In the genomic region with DNA sequence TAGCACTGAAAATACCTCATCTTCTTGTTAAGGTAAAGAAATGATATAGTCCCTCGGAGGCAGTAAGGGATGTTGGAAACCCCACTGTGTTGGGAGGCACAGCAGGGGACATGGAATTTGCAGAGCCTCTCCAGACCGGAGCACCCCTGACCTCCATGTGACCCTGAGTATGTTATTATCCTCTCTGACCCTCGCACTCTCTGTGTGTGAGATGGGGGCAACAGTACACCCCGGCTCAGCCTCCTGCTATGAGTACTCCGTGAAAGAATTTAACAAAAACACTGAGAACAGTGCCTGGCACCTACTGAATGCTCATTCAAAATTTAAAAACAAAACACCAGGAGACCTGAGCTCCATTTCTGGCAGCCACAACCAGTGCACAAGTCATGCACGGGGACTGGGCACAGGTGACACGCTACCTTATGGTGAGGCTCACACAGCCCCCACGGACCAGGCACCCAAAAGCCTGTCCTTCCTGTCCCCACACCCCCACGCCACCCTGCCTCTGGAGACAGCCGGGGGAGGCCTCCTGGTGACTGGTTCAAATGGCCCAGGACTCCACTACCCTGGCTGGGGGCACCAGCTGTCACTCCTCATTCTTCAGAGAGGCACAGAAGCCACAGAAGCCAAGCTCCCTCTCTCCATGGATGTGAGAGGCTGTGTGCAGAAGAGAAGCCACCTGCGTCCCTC, we compare ENCODE assay signal across 18 cellular contexts. TPM values are rescaled to one million over a fixed set of nuclear protein-coding genes. Genes with fewer than 3 reads are reported as not detected.
DNase-seq lines count a peak whose midpoint lies in the region; FAIRE-seq and TF ChIP-seq lines count a peak whose summit lies in the region.
"Had no signal": no experiment of that assay in that cellular context is flagged by ENCODE, and none has a peak within 500 bp of the region (broad histone marks: within the 10 kb centered on the region; RNA-seq: fewer than 3 reads in every experiment).

No MANE protein-coding gene starts in this region.

- POLR2A ChIA-PET in CD4-positive, alpha-beta memory T cell (lab: Charles Lee; ENCODE audit: partially characterized antibody), result no interaction called here

- H3K9ac ChIP-seq in neuronal stem cell (ENCODE audit: low read depth, low read length, poor library complexity), result no peak overlapping the region
- H3K9ac ChIP-seq: BLaER1 had no signal

- peaks cover 0 to 60% of the 10 kb centered on the region in 2 donors for H3K36me3 ChIP-seq in neuronal stem cell (replicated peaks in 1 of 2; ENCODE audit: control insufficient read depth in 2 of 2, insufficient read depth in 2 of 2, low read length in 2 of 2)
- no peaks in the 10 kb centered on the region for H3K36me3 ChIP-seq in CD4-positive, alpha-beta memory T cell (ENCODE audit: insufficient read depth, low read length)
- H3K36me3 ChIP-seq: pancreas, transverse colon had no signal

- H2AK5ac ChIP-seq in neuronal stem cell (ENCODE audit: low read depth, low read length), result peak overlapping the region; percentile 28

- H3K14ac ChIP-seq in neuronal stem cell (ENCODE audit: low read length), result peak overlapping the region; percentile 63

- peak; percentile 79 for DNase-seq in H54 (ENCODE audit: insufficient read length, low spot score)
- DNase-seq in NCI-H187 treated with DMSO at 0.1 percent for 48 hours (lab: John Stamatoyannopoulos, UW), result peak; percentile 38
- peak; percentile 96 for DNase-seq in choroid plexus epithelial cell (ENCODE audit: low read depth)
- no peak for DNase-seq in neuronal stem cell (ENCODE audit: low spot score)
- no peak for DNase-seq in activated naive CD4-positive, alpha-beta T cell treated with anti-CD3 and anti-CD28 coated beads for 36 hours
- no peak for DNase-seq in AML-193 (lab: John Stamatoyannopoulos, UW)
- no peak for DNase-seq in AG20443 (ENCODE audit: low spot score)
- DNase-seq in CD4-positive, alpha-beta memory T cell, result no peak
- DNase-seq: activated CD4-positive, CD25-positive, alpha-beta regulatory T cell treated with anti-CD3 and anti-CD28 coated beads, Interleukin-2, amount 50 U/mL, for 72 hours; body of pancreas; head of caudate nucleus; mucosa of descending colon; NCI-H2081 treated with DMSO at 0.1 percent for 48 hours; pancreas; transverse colon had no signal

- no peak overlapping the region for H3K4me3 Mint-ChIP-seq in activated naive CD4-positive, alpha-beta T cell treated with anti-CD3 and anti-CD28 coated beads for 36 hours
- no peak overlapping the region for H3K4me3 Mint-ChIP-seq in CD4-positive, alpha-beta memory T cell
- H3K4me3 Mint-ChIP-seq: stimulated activated memory B cell treated with anti-CD40 and anti-IgM and Interleukin-4, amounts not matched to agents 10 μg/mL and 1 μg/mL and 100 μg/mL, for 72 hours had no signal

- H3K36me3 Mint-ChIP-seq in activated naive CD4-positive, alpha-beta T cell treated with anti-CD3 and anti-CD28 coated beads for 36 hours (ENCODE audit: low read depth), result no peaks in the 10 kb centered on the region
- no peaks in the 10 kb centered on the region for H3K36me3 Mint-ChIP-seq in CD4-positive, alpha-beta memory T cell
- H3K36me3 Mint-ChIP-seq: stimulated activated memory B cell treated with anti-CD40 and anti-IgM and Interleukin-4, amounts not matched to agents 10 μg/mL and 1 μg/mL and 100 μg/mL, for 72 hours had no signal

- H3K27me3 ChIP-seq in neuronal stem cell (ENCODE audit: control insufficient read depth in 3 of 3, insufficient read depth in 3 of 3, low read depth in 1 of 3, low read length in 3 of 3), result no peaks in the 10 kb centered on the region
- H3K27me3 ChIP-seq in CD4-positive, alpha-beta memory T cell (ENCODE audit: insufficient read depth, low read length), result no peaks in the 10 kb centered on the region
- H3K27me3 ChIP-seq: body of pancreas, pancreas had no signal

- intact Hi-C loops in activated naive CD4-positive, alpha-beta T cell treated with anti-CD3 and anti-CD28 coated beads for 36 hours (cut with micrococcal nuclease), result no loop called here
- intact Hi-C loops in CD4-positive, alpha-beta memory T cell (cut with micrococcal nuclease), result no loop called here

- H2BK5ac ChIP-seq in neuronal stem cell (ENCODE audit: low read length), result no peak overlapping the region

- H3K27ac ChIP-seq in neuronal stem cell (replicated peaks; ENCODE audit: low read length), result no peak overlapping the region
- H3K27ac ChIP-seq in CD4-positive, alpha-beta memory T cell (ENCODE audit: low read depth, low read length), result no peak overlapping the region
- H3K27ac ChIP-seq: BLaER1, body of pancreas, pancreas, skin epidermis, transverse colon had no signal

- H3K27ac Mint-ChIP-seq in activated naive CD4-positive, alpha-beta T cell treated with anti-CD3 and anti-CD28 coated beads for 36 hours, result no peak overlapping the region
- no peak overlapping the region for H3K27ac Mint-ChIP-seq in CD4-positive, alpha-beta memory T cell
- H3K27ac Mint-ChIP-seq: stimulated activated memory B cell treated with anti-CD40 and anti-IgM and Interleukin-4, amounts not matched to agents 10 μg/mL and 1 μg/mL and 100 μg/mL, for 72 hours had no signal

- no peak overlapping the region for H2BK15ac ChIP-seq in neuronal stem cell (ENCODE audit: low read length)

- no peak overlapping the region for H4K8ac ChIP-seq in neuronal stem cell (ENCODE audit: low read depth, low read length)

- no peak overlapping the region for H3K4me3 ChIP-seq in choroid plexus epithelial cell (ENCODE audit: low read depth, low read length)
- no peak overlapping the region for H3K4me3 ChIP-seq in neuronal stem cell (ENCODE audit: low read length in 2 of 2)
- no peak overlapping the region for H3K4me3 ChIP-seq in CD4-positive, alpha-beta memory T cell (ENCODE audit: low read length in 2 of 2)
- H3K4me3 ChIP-seq: BLaER1, body of pancreas, mucosa of descending colon, pancreas, skin epidermis, transverse colon had no signal

- peaks cover 4% of the 10 kb centered on the region for H3K27me3 Mint-ChIP-seq in activated naive CD4-positive, alpha-beta T cell treated with anti-CD3 and anti-CD28 coated beads for 36 hours (ENCODE audit: low read depth)
- peaks cover 0 to 5% of the 10 kb centered on the region in 2 donors for H3K27me3 Mint-ChIP-seq in CD4-positive, alpha-beta memory T cell

- peak overlapping the region; percentile 47 for H3K23ac ChIP-seq in neuronal stem cell (ENCODE audit: low read depth, low read length, poor library complexity)

- peaks cover 2% of the 10 kb centered on the region for H3K4me1 Mint-ChIP-seq in activated naive CD4-positive, alpha-beta T cell treated with anti-CD3 and anti-CD28 coated beads for 36 hours (ENCODE audit: low read depth)
- H3K4me1 Mint-ChIP-seq in CD4-positive, alpha-beta memory T cell, result peaks cover 0 to 5% (median 3%) of the 10 kb centered on the region in 4 donors

- peak overlapping the region; percentile 44 for H3K18ac ChIP-seq in neuronal stem cell (ENCODE audit: low read length)

- no peak overlapping the region for H2AFZ ChIP-seq in neuronal stem cell (ENCODE audit: low read length)

- H3K4me2 ChIP-seq in neuronal stem cell (ENCODE audit: insufficient read depth, low read length, poor library complexity, severe bottlenecking), result no peak overlapping the region
- H3K4me2 ChIP-seq: BLaER1 had no signal

- CTCF ChIA-PET in activated naive CD4-positive, alpha-beta T cell treated with anti-CD3 and anti-CD28 coated beads for 36 hours (lab: Charles Lee), result no interaction called here
- CTCF ChIA-PET in CD4-positive, alpha-beta memory T cell (lab: Charles Lee; ENCODE audit: partially characterized antibody), result no interaction called here

- H3K4ac ChIP-seq in neuronal stem cell (ENCODE audit: low read length), result no peak overlapping the region

- TF ChIP-seq CTCF in choroid plexus epithelial cell (conservative IDR thresholded peaks at IDR 0.05; ENCODE audit: low read depth, low read length), result no peak

- FAIRE-seq in H54 (lab: Jason Lieb, UNC), result no peak
- FAIRE-seq: pancreas had no signal

- peaks cover 8 to 11% of the 10 kb centered on the region in 2 donors for H3K4me1 ChIP-seq in neuronal stem cell (ENCODE audit: control insufficient read depth in 2 of 2, insufficient read depth in 1 of 2, low read depth in 1 of 2, low read length in 2 of 2)
- H3K4me1 ChIP-seq in CD4-positive, alpha-beta memory T cell (ENCODE audit: insufficient read depth, low read length), result no peaks in the 10 kb centered on the region
- H3K4me1 ChIP-seq: pancreas had no signal

- no peak for TF ChIP-seq POLR2A in H54 (IDR thresholded peaks at IDR 0.05; ENCODE audit: low read depth, low read length)

- no peaks in the 10 kb centered on the region for H3K9me3 Mint-ChIP-seq in activated naive CD4-positive, alpha-beta T cell treated with anti-CD3 and anti-CD28 coated beads for 36 hours
- no peaks in the 10 kb centered on the region for H3K9me3 Mint-ChIP-seq in CD4-positive, alpha-beta memory T cell

- H2BK12ac ChIP-seq in neuronal stem cell (ENCODE audit: low read length), result no peak overlapping the region

- H4K91ac ChIP-seq in neuronal stem cell (ENCODE audit: low read depth, low read length, poor library complexity), result no peak overlapping the region

- peaks cover 6% of the 10 kb centered on the region for H3K79me1 ChIP-seq in neuronal stem cell (ENCODE audit: low read depth, low read length)

- no CpG with 5 or more reads among the region's 11 CpGs for WGBS in neuronal stem cell (ENCODE audit: extremely low coverage in 2 of 2, insufficient read length in 2 of 2, insufficient replicate concordance in 1 of 2), 2 donors

- H3K9me3 ChIP-seq in neuronal stem cell (replicated peaks in 1 of 2; ENCODE audit: control insufficient read depth in 2 of 2, insufficient read depth in 1 of 2, low read depth in 1 of 2, low read length in 2 of 2), result peaks cover 0 to 2% of the 10 kb centered on the region in 2 donors
- H3K9me3 ChIP-seq in CD4-positive, alpha-beta memory T cell (ENCODE audit: control insufficient read depth in 1 of 2, low read length in 2 of 2), result no peaks in the 10 kb centered on the region
- H3K9me3 ChIP-seq: body of pancreas, mucosa of descending colon, pancreas, transverse colon had no signal

- H2BK120ac ChIP-seq in neuronal stem cell (ENCODE audit: low read depth, low read length), result no peak overlapping the region

RNA-seq across cellular contexts. Expression of gene NINL, which starts 6.1 kb away (rescaled TPM):
- polyA plus RNA-seq in neuronal stem cell (2013, experiment 1 of 2), result 16.6 TPM
- polyA plus RNA-seq in neuronal stem cell (2013, experiment 2 of 2), result 16.0 TPM
- total RNA-seq in activated naive CD4-positive, alpha-beta T cell treated with anti-CD3 and anti-CD28 coated beads for 36 hours, result 1 to 10 TPM; 2.6 to 2.9 TPM
- total RNA-seq in CD4-positive, alpha-beta memory T cell, result 1 to 10 TPM; 3.4 to 4.0 TPM
- polyA plus RNA-seq in CD4-positive, alpha-beta memory T cell, result under 1 TPM in 1 of 2 donors, not detected in 1; 0.36 TPM

RNA-seq across cellular contexts. Expression of gene NANP, which starts 44.6 kb away (rescaled TPM):
- 5.5 TPM for polyA plus RNA-seq in neuronal stem cell (2013, experiment 1 of 2)
- 5.6 TPM for polyA plus RNA-seq in neuronal stem cell (2013, experiment 2 of 2)
- 1 to 10 TPM; 6.4 to 6.9 TPM for total RNA-seq in activated naive CD4-positive, alpha-beta T cell treated with anti-CD3 and anti-CD28 coated beads for 36 hours
- total RNA-seq in CD4-positive, alpha-beta memory T cell, result 1 to 10 TPM; 1.9 to 2.0 TPM
- polyA plus RNA-seq in CD4-positive, alpha-beta memory T cell, result 1 to 10 TPM; 1.6 TPM

Comparison
In these comparisons a context has a peak if more than half of its experiments do, and no peak if none do; other contexts are left out.
1. DNase-seq: peak in H54 (single experiment), NCI-H187 treated with DMSO at 0.1 percent for 48 hours (single experiment) and choroid plexus epithelial cell (single experiment); none in neuronal stem cell (single experiment), activated naive CD4-positive, alpha-beta T cell treated with anti-CD3 and anti-CD28 coated beads for 36 hours (single experiment), AML-193 (0 of 2), AG20443 (single experiment) and CD4-positive, alpha-beta memory T cell (0 of 5).